In the genomic region with DNA sequence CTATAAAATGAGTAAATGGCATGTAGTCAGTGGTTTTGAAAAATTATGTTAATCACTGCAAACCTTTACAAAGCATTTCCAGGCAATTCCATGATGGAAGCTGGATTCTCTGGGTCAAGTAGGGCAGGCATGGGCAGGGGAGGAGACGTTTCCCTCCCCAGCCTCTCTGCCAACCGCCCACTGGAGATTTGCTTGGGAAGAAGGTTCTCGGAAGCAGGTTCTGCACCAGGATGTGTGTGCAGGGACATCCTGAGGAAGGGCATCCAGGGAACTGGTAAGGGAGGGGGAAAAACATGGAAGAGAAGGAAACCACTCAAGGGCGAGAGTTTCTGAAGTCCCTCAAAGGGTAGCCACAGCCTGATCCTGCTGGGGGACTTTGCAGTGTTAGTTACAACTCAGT, we compare ENCODE assay signal across 18 cellular contexts.
DNase-seq lines count a peak whose midpoint lies in the region; ATAC-seq, FAIRE-seq and TF ChIP-seq lines count a peak whose summit lies in the region.
"Had no signal": no experiment of that assay in that cellular context is flagged by ENCODE, and none has a peak within 500 bp of the region (broad histone marks: within the 10 kb centered on the region; RNA-seq: fewer than 3 reads in every experiment).

No MANE protein-coding gene starts in this region.

- H3K27me3 ChIP-seq in bronchial epithelial cell (ENCODE audit: control insufficient read depth, insufficient read depth, low read length) = no peaks in the 10 kb centered on the region
- H3K27me3 ChIP-seq: BLaER1 had no signal

- DNase-seq in bronchial epithelial cell (ENCODE audit: low read depth) (no peak), islet precursor cell (peak; percentile 24), nephron progenitor cell (no peak), NCI-H526 treated with DMSO at 0.1 percent for 48 hours (lab: John Stamatoyannopoulos, UW) (no peak), NCI-H2029 (lab: John Stamatoyannopoulos, UW) (no peak)
- DNase-seq: Caco-2; CD4-positive, CD25-positive, alpha-beta regulatory T cell; CD8-positive, alpha-beta T cell; DMS153; DND-41; GOT3 had no signal

- peak; percentile 36 for FAIRE-seq in bronchial epithelial cell (lab: Jason Lieb, UNC)
- FAIRE-seq: G401.6, GM12892, H54 had no signal

- H3K27me3 Mint-ChIP-seq in nephron progenitor cell (ENCODE audit: low read depth, poor library complexity) = peaks cover 3% of the 10 kb centered on the region
- H3K27me3 Mint-ChIP-seq: B cell; CD4-positive, CD25-positive, alpha-beta regulatory T cell had no signal

- no peaks in the 10 kb centered on the region for H3K36me3 Mint-ChIP-seq in nephron progenitor cell (ENCODE audit: low read depth)
- H3K36me3 Mint-ChIP-seq: CD4-positive, CD25-positive, alpha-beta regulatory T cell; CD8-positive, alpha-beta T cell had no signal

- H3K27ac Mint-ChIP-seq in nephron progenitor cell = no peak overlapping the region
- H3K27ac Mint-ChIP-seq: B cell; CD8-positive, alpha-beta T cell had no signal

- no peaks in the 10 kb centered on the region for H3K9me3 Mint-ChIP-seq in nephron progenitor cell
- H3K9me3 Mint-ChIP-seq: CD8-positive, alpha-beta T cell had no signal

- peaks cover 9% of the 10 kb centered on the region for H3K4me1 Mint-ChIP-seq in nephron progenitor cell
- H3K4me1 Mint-ChIP-seq: B cell; CD4-positive, CD25-positive, alpha-beta regulatory T cell had no signal

- TF ChIP-seq CTCF in bronchial epithelial cell (IDR thresholded peaks at IDR 0.05; ENCODE audit: insufficient read depth, low read length, severe bottlenecking) (no peak), nephron progenitor cell (IDR thresholded peaks at IDR 0.05) (no peak)

- no peak overlapping the region for H3K4me3 ChIP-seq in bronchial epithelial cell (ENCODE audit: low read depth, low read length)
- H3K4me3 ChIP-seq: BLaER1, HAP-1 had no signal

- ATAC-seq in GM21528 (IDR thresholded peaks at IDR 0.05; ENCODE audit: low FRiP score, unreplicated experiment) = no peak
- ATAC-seq: CD8-positive, alpha-beta T cell had no signal

- no peaks in the 10 kb centered on the region for H3K36me3 ChIP-seq in bronchial epithelial cell (ENCODE audit: control insufficient read depth, insufficient read depth, low read length)
- H3K36me3 ChIP-seq: BLaER1, HAP-1 had no signal

- H3K4me3 Mint-ChIP-seq in nephron progenitor cell = peak overlapping the region; percentile 63
- H3K4me3 Mint-ChIP-seq: B cell; CD4-positive, CD25-positive, alpha-beta regulatory T cell; CD8-positive, alpha-beta T cell had no signal
